22 cellular contexts compared by ENCODE assay signal in the genomic region with DNA sequence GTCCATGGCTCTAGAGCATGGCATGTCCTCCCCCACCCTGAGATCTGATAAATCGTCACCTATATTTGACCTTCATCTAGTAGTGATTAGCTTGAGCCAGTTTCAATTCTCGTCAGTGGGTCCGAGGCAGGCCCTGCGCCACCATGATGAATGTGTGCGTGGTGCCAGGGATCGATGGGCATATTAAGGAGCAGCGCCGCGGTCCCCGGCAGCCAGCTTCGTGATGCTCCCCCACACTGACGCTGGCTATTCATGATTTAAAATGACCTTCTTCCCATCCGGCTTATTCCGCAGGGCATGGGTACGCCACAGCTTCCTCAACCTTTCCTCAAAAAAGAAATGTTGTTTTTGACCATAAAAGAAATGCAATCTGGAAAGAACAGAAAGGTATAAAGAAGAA.
"Had no signal": no experiment of that assay in that cellular context is flagged by ENCODE, and none has a peak within 500 bp of the region (broad histone marks: within the 10 kb centered on the region; RNA-seq: fewer than 3 reads in every experiment).

No MANE protein-coding gene starts in this region.

- H3K4me3 Mint-ChIP-seq: activated CD4-positive, alpha-beta T cell treated with anti-CD3 and anti-CD28 coated beads for 36 hours; activated naive CD8-positive, alpha-beta T cell; naive thymus-derived CD8-positive, alpha-beta T cell; stimulated activated naive B cell treated with anti-CD40 and anti-IgM and Interleukin-4, amounts not matched to agents 10 μg/mL and 1 μg/mL and 100 μg/mL, for 72 hours; T-helper 2 cell treated with Interferon-gamma antibody and Interleukin-4, amounts not matched to agents 5 μg/mL and 100 μg/mL, for 36 hours had no signal

- ATAC-seq: activated CD4-positive, alpha-beta T cell treated with anti-CD3 and anti-CD28 coated beads for 36 hours; left colon; naive thymus-derived CD8-positive, alpha-beta T cell; stimulated activated naive B cell treated with anti-CD40 and anti-IgM and Interleukin-4, amounts not matched to agents 10 μg/mL and 1 μg/mL and 100 μg/mL, for 72 hours had no signal

- H3K9me3 ChIP-seq: esophagus squamous epithelium, right lobe of liver, stomach, thyroid gland, upper lobe of right lung had no signal

- DNase-seq: activated CD4-positive, alpha-beta T cell treated with anti-CD3 and anti-CD28 coated beads for 36 hours; activated CD4-positive, alpha-beta T cell treated with anti-CD3 and anti-CD28 coated beads, Interleukin-2, amount 50 U/mL, for 4 hours; activated CD4-positive, CD25-positive, alpha-beta regulatory T cell; activated CD8-positive, alpha-beta memory T cell treated with anti-CD3 and anti-CD28 coated beads for 24 hours; activated effector memory CD4-positive, alpha-beta T cell treated with Interleukin-2 at 50 U/mL for 16 hours; activated naive CD4-positive, alpha-beta T cell treated with Interleukin-2 at 50 U/mL for 16 hours; anterior cingulate cortex; effector CD8-positive, alpha-beta T cell; esophagus squamous epithelium; left colon; naive thymus-derived CD8-positive, alpha-beta T cell; stimulated activated CD4-positive, alpha-beta T cell treated with anti-CD3 and anti-CD28 coated beads, Interleukin-4, amount 100 ng/mL, for 4 hours; stimulated activated CD8-positive, alpha-beta memory T cell treated with anti-CD3 and anti-CD28 coated beads, Interleukin-4, amount 100 ng/mL, for 48 hours; stimulated activated naive B cell treated with anti-CD40 and anti-IgM and Interleukin-4, amounts not matched to agents 10 μg/mL and 1 μg/mL and 100 μg/mL, for 72 hours; stomach; T-helper 1 cell; thyroid gland; upper lobe of right lung had no signal

- H3K27ac Mint-ChIP-seq: activated CD4-positive, alpha-beta T cell treated with anti-CD3 and anti-CD28 coated beads for 36 hours; activated naive CD8-positive, alpha-beta T cell; naive thymus-derived CD8-positive, alpha-beta T cell; stimulated activated naive B cell treated with anti-CD40 and anti-IgM and Interleukin-4, amounts not matched to agents 10 μg/mL and 1 μg/mL and 100 μg/mL, for 72 hours; T-helper 2 cell treated with Interferon-gamma antibody and Interleukin-4, amounts not matched to agents 5 μg/mL and 100 μg/mL, for 36 hours had no signal

- H3K4me3 ChIP-seq: esophagus squamous epithelium, right lobe of liver, stomach, thyroid gland, upper lobe of right lung had no signal

- H3K27me3 Mint-ChIP-seq: activated CD4-positive, alpha-beta T cell treated with anti-CD3 and anti-CD28 coated beads for 36 hours; activated naive CD8-positive, alpha-beta T cell; naive thymus-derived CD8-positive, alpha-beta T cell; stimulated activated naive B cell treated with anti-CD40 and anti-IgM and Interleukin-4, amounts not matched to agents 10 μg/mL and 1 μg/mL and 100 μg/mL, for 72 hours had no signal

- H3K27me3 ChIP-seq: esophagus squamous epithelium, right lobe of liver, stomach, thyroid gland, upper lobe of right lung had no signal

- H3K36me3 ChIP-seq: esophagus squamous epithelium, right lobe of liver, stomach, thyroid gland, upper lobe of right lung had no signal

- H3K27ac ChIP-seq: epithelial cell of prostate, esophagus squamous epithelium, stomach, thyroid gland, upper lobe of right lung had no signal

- H3K9me3 Mint-ChIP-seq: naive thymus-derived CD8-positive, alpha-beta T cell; stimulated activated naive B cell treated with anti-CD40 and anti-IgM and Interleukin-4, amounts not matched to agents 10 μg/mL and 1 μg/mL and 100 μg/mL, for 72 hours; T-helper 2 cell treated with Interferon-gamma antibody and Interleukin-4, amounts not matched to agents 5 μg/mL and 100 μg/mL, for 36 hours had no signal
